ENCODE assay signal across 15 cellular contexts in the genomic region with DNA sequence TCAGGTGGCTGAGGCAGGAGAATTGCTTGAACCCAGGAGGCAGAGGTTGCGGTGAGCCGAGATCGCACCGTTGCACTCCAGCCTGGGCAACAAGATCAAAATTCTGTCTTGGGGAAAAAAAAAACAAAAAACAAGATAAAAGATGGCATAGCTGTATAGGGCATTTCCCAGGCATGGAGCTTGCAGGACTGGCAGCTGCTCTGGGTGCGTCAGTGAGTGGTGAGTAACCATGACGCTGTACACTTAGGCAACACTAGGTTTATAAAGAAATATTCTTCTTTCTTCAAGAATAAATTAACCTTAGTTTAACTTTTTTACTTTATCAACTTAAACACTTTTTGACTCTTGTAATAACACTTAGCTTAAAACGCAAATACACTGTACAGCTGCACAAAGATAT. TPM values are rescaled to one million over a fixed set of nuclear protein-coding genes. Genes with fewer than 3 reads are reported as not detected.
DNase-seq lines count a peak whose midpoint lies in the region; ATAC-seq and TF ChIP-seq lines count a peak whose summit lies in the region.
"Had no signal": no experiment of that assay in that cellular context is flagged by ENCODE, and none has a peak within 500 bp of the region (broad histone marks: within the 10 kb centered on the region; RNA-seq: fewer than 3 reads in every experiment).

No MANE protein-coding gene starts in this region.

- H3K9ac ChIP-seq in Karpas-422 (ENCODE audit: low read length) (no peak overlapping the region), mesenchymal stem cell (ENCODE audit: low read length) (peak overlapping the region; percentile 62)

- 96% methylated on average over 6 of the region's 7 CpGs for WGBS in mesenchymal stem cell

- DNase-seq in AG09319 (ENCODE audit: extremely low read depth, low read depth) (peak; percentile 52), Karpas-422 (peak; percentile 41), astrocyte of the spinal cord (ENCODE audit: low read depth, low spot score) (peak; percentile 73), mesenchymal stem cell (peak; percentile 52), NCI-H146 treated with DMSO at 0.1 percent for 48 hours (lab: John Stamatoyannopoulos, UW; ENCODE audit: unreplicated experiment) (no peak)
- DNase-seq in stimulated activated CD4-positive, alpha-beta T cell treated with anti-CD3 and anti-CD28 coated beads, Interleukin-4, amount 100 ng/mL, for 4 hours: no peak
- DNase-seq in activated CD8-positive, alpha-beta memory T cell treated with anti-CD3 and anti-CD28 coated beads, Interleukin-2, amount 50 U/mL, for 4 hours: no peak
- DNase-seq: activated naive CD8-positive, alpha-beta T cell treated with anti-CD3 and anti-CD28 coated beads for 36 hours; hippocampal formation; naive B cell; NCI-H1092 treated with DMSO at 0.1 percent for 48 hours; T-cell; tibial artery had no signal

- H2BK5ac ChIP-seq in mesenchymal stem cell (ENCODE audit: low read depth, low read length, poor library complexity, severe bottlenecking): no peak overlapping the region

- no peak overlapping the region for H2AK5ac ChIP-seq in mesenchymal stem cell (ENCODE audit: low read length, severe bottlenecking)

- TF ChIP-seq CTCF in AG09319 (IDR thresholded peaks at IDR 0.05; ENCODE audit: low read depth, low read length) (no peak), astrocyte of the spinal cord (IDR thresholded peaks at IDR 0.05; ENCODE audit: low read depth, low read length) (no peak)

- no peak overlapping the region for H3K18ac ChIP-seq in mesenchymal stem cell (ENCODE audit: low read depth in 1 of 2, low read length in 2 of 2)

- H3K4me1 ChIP-seq in Karpas-422 (ENCODE audit: low read length) (peaks cover 18% of the 10 kb centered on the region), mesenchymal stem cell (ENCODE audit: control insufficient read depth, insufficient read depth, low read depth, low read length) (peaks cover 24% of the 10 kb centered on the region)

- no peak overlapping the region for H3K14ac ChIP-seq in mesenchymal stem cell (ENCODE audit: low read length in 2 of 2)

- H3K4me2 ChIP-seq in Karpas-422 (ENCODE audit: low read depth, low read length, poor library complexity, severe bottlenecking): no peak overlapping the region
- H3K4me2 ChIP-seq in mesenchymal stem cell (ENCODE audit: low read length, poor library complexity, severe bottlenecking): no peak overlapping the region

- H3K4me3 ChIP-seq in Karpas-422 (ENCODE audit: low read length): no peak overlapping the region
- H3K4me3 ChIP-seq in astrocyte of the spinal cord (ENCODE audit: low read depth, low read length): no peak overlapping the region
- no peak overlapping the region for H3K4me3 ChIP-seq in mesenchymal stem cell (ENCODE audit: insufficient read depth in 1 of 2, low read depth in 1 of 2, low read length in 2 of 2)
- H3K4me3 ChIP-seq: tibial artery had no signal

- H2AFZ ChIP-seq in Karpas-422 (ENCODE audit: low read length): no peak overlapping the region
- H2AFZ ChIP-seq in mesenchymal stem cell (ENCODE audit: low read depth, low read length): no peak overlapping the region

- H3K79me2 ChIP-seq in Karpas-422 (ENCODE audit: low read length): no peaks in the 10 kb centered on the region

- H4K8ac ChIP-seq in mesenchymal stem cell (ENCODE audit: low read length): no peak overlapping the region

- H3K4ac ChIP-seq in mesenchymal stem cell (ENCODE audit: low read depth in 1 of 2, low read length in 2 of 2): no peak overlapping the region

- H2BK120ac ChIP-seq in mesenchymal stem cell (ENCODE audit: low read depth, low read length): no peak overlapping the region

- no peak overlapping the region for H3K23ac ChIP-seq in mesenchymal stem cell (ENCODE audit: low read length in 2 of 2)

- peaks cover 35% of the 10 kb centered on the region for H4K20me1 ChIP-seq in Karpas-422 (ENCODE audit: insufficient read depth, low read depth, low read length)

- H4K91ac ChIP-seq in mesenchymal stem cell (ENCODE audit: low read length): no peak overlapping the region

- no peak for ATAC-seq in GM21529 (IDR thresholded peaks at IDR 0.05; ENCODE audit: unreplicated experiment)
- ATAC-seq: left lobe of liver had no signal

- H3K27me3 ChIP-seq in Karpas-422 (ENCODE audit: low read length) (no peaks in the 10 kb centered on the region), mesenchymal stem cell (ENCODE audit: control insufficient read depth in 1 of 2, insufficient read depth in 1 of 2, low read length in 2 of 2) (no peaks in the 10 kb centered on the region)
- H3K27me3 ChIP-seq: tibial artery had no signal

- peaks cover 5% of the 10 kb centered on the region for H3K36me3 ChIP-seq in Karpas-422 (ENCODE audit: insufficient read depth, low read length)
- peaks cover 42 to 47% of the 10 kb centered on the region in 2 experiments for H3K36me3 ChIP-seq in mesenchymal stem cell (ENCODE audit: control insufficient read depth in 1 of 2, insufficient read depth in 2 of 2, low read depth in 1 of 2, low read length in 2 of 2)

- in situ Hi-C loops in astrocyte of the spinal cord (cut with HindIII; ENCODE audit: low sequenced_read_pairs): no loop called here

- H3K79me1 ChIP-seq in mesenchymal stem cell (replicated peaks; ENCODE audit: low read length, poor library complexity, severe bottlenecking): peaks cover 5% of the 10 kb centered on the region

- H2BK12ac ChIP-seq in mesenchymal stem cell (ENCODE audit: low read length in 2 of 2): no peak overlapping the region

- H3K27ac ChIP-seq in Karpas-422 (ENCODE audit: low read length) (no peak overlapping the region), mesenchymal stem cell (ENCODE audit: low read length, poor library complexity, severe bottlenecking) (no peak overlapping the region)
- H3K27ac ChIP-seq: tibial artery had no signal

- H3K9me2 ChIP-seq in Karpas-422 (replicated peaks; ENCODE audit: insufficient read depth, low read length): no peaks in the 10 kb centered on the region

- H3K9me3 ChIP-seq in Karpas-422 (ENCODE audit: low read length) (no peaks in the 10 kb centered on the region), mesenchymal stem cell (ENCODE audit: control insufficient read depth, low read length) (no peaks in the 10 kb centered on the region)
- H3K9me3 ChIP-seq: tibial artery had no signal

- H2BK15ac ChIP-seq in mesenchymal stem cell (ENCODE audit: low read depth, poor library complexity, severe bottlenecking): no peak overlapping the region

RNA-seq across cellular contexts. Expression of a gene that starts 15.4 kb away (rescaled TPM):
- total RNA-seq in Karpas-422 (2014; rRNA removed; shearing (Covaris generic); ENCODE audit: low replicate concordance): 130 and 150 TPM in 2 replicates
- polyA plus RNA-seq in mesenchymal stem cell (2013, experiment 1 of 2): 124 TPM
- polyA plus RNA-seq in mesenchymal stem cell (2013, experiment 2 of 2): 124 TPM

RNA-seq across cellular contexts. Expression of a gene that starts 41.9 kb away (rescaled TPM):
- total RNA-seq in Karpas-422 (2014; rRNA removed; shearing (Covaris generic); ENCODE audit: low replicate concordance): 21.6 and 23.0 TPM in 2 replicates
- 33.6 TPM for polyA plus RNA-seq in mesenchymal stem cell (2013, experiment 1 of 2)
- polyA plus RNA-seq in mesenchymal stem cell (2013, experiment 2 of 2): 34.3 TPM

RNA-seq across cellular contexts. Expression of a gene that starts 42.2 kb away (rescaled TPM):
- total RNA-seq in Karpas-422 (2014; rRNA removed; shearing (Covaris generic); ENCODE audit: low replicate concordance): 18.6 and 28.8 TPM in 2 replicates
- 7.1 TPM for polyA plus RNA-seq in mesenchymal stem cell (2013, experiment 1 of 2)
- polyA plus RNA-seq in mesenchymal stem cell (2013, experiment 2 of 2): 7.6 TPM

Comparison
In these comparisons a context has a peak if more than half of its experiments do, and no peak if none do; other contexts are left out.
1. DNase-seq: peak in AG09319 (single experiment), Karpas-422 (single experiment), astrocyte of the spinal cord (single experiment) and mesenchymal stem cell (single experiment); none in NCI-H146 treated with DMSO at 0.1 percent for 48 hours (single experiment), stimulated activated CD4-positive, alpha-beta T cell treated with anti-CD3 and anti-CD28 coated beads, Interleukin-4, amount 100 ng/mL, for 4 hours (0 of 2) and activated CD8-positive, alpha-beta memory T cell treated with anti-CD3 and anti-CD28 coated beads, Interleukin-2, amount 50 U/mL, for 4 hours (single experiment).